Comparison of ENCODE assay signal across 20 cellular contexts in genomic region chr3:69032137-69032536, GRCh38. TPM values are rescaled to one million over a fixed set of nuclear protein-coding genes. Genes with fewer than 3 reads are reported as not detected.
A peak's percentile ranks its signal among the peaks of the same experiment; 100 is the strongest.
DNase-seq lines count a peak whose midpoint lies in the region; ATAC-seq, FAIRE-seq and TF ChIP-seq lines count a peak whose summit lies in the region.
"Had no signal": no experiment of that assay in that cellular context is flagged by ENCODE, and none has a peak within 500 bp of the region (broad histone marks: within the 10 kb centered on the region; RNA-seq: fewer than 3 reads in every experiment).

No MANE protein-coding gene starts in this region.

- BruUV-seq in endothelial cell of umbilical vein (replicated peaks; lab: Mats Ljungman, UMichigan) = no TSS peak

- H3K4me1 Mint-ChIP-seq in activated naive CD8-positive, alpha-beta T cell (ENCODE audit: low read depth) = peaks cover 8% of the 10 kb centered on the region
- peaks cover 16% of the 10 kb centered on the region for H3K4me1 Mint-ChIP-seq in activated naive CD8-positive, alpha-beta T cell treated with anti-CD3 and anti-CD28 coated beads, Interleukin-2, amount 50 U/mL, for 24 hours

- H3K36me3 ChIP-seq in endothelial cell of umbilical vein (ENCODE audit: control insufficient read depth in 2 of 2, extremely low read depth in 1 of 2, insufficient read depth in 2 of 2, low read length in 2 of 2) = peaks cover 7 to 29% of the 10 kb centered on the region in 2 experiments
- peaks cover 59% of the 10 kb centered on the region for H3K36me3 ChIP-seq in skeletal muscle satellite cell (ENCODE audit: insufficient read depth, low read length)

- H3K9ac ChIP-seq in endothelial cell of umbilical vein (replicated peaks; ENCODE audit: extremely low read depth, insufficient read depth, low read length) (peak overlapping the region; percentile 41), skeletal muscle satellite cell (ENCODE audit: low read depth, low read length) (peak overlapping the region; percentile 24)

- H3K4me2 ChIP-seq in endothelial cell of umbilical vein (ENCODE audit: insufficient read depth, low read length) (peak overlapping the region; percentile 59), skeletal muscle satellite cell (ENCODE audit: low read length) (peak overlapping the region; percentile 63)

- ATAC-seq in activated naive CD8-positive, alpha-beta T cell treated with anti-CD3 and anti-CD28 coated beads, Interleukin-2, amount 50 U/mL, for 24 hours = no peak
- ATAC-seq in left colon = no peak
- ATAC-seq: naive thymus-derived CD8-positive, alpha-beta T cell had no signal

- H3K9me1 ChIP-seq in endothelial cell of umbilical vein (replicated peaks; ENCODE audit: control insufficient read depth, extremely low read depth, insufficient read depth, low read length) = no peaks in the 10 kb centered on the region

- intact Hi-C loops in endothelial cell of umbilical vein (cut with micrococcal nuclease) (loop anchor here (2.0 kb wide), 1 partner anchor 51 kb away; no protein-coding TSS in a partner anchor), left colon (cut with DNase I, micrococcal nuclease) (no loop called here)

- H3K4me3 Mint-ChIP-seq in activated naive CD8-positive, alpha-beta T cell = no peak overlapping the region
- H3K4me3 Mint-ChIP-seq in activated naive CD8-positive, alpha-beta T cell treated with anti-CD3 and anti-CD28 coated beads, Interleukin-2, amount 50 U/mL, for 24 hours = no peak overlapping the region
- H3K4me3 Mint-ChIP-seq: CD8-positive, alpha-beta memory T cell; IgD-negative memory B cell; naive thymus-derived CD8-positive, alpha-beta T cell; T-helper 2 cell treated with Interferon-gamma antibody and Interleukin-4, amounts not matched to agents 5 μg/mL and 100 μg/mL, for 36 hours had no signal

- peaks cover 7% of the 10 kb centered on the region for H3K79me2 ChIP-seq in endothelial cell of umbilical vein (ENCODE audit: control insufficient read depth, insufficient read depth, low read length)

- DNase-seq in activated naive CD8-positive, alpha-beta T cell treated with anti-CD3 and anti-CD28 coated beads, Interleukin-2, amount 50 U/mL, for 24 hours = no peak
- DNase-seq in SK-N-DZ (ENCODE audit: low spot score) = peak; percentile 86
- DNase-seq in endothelial cell of umbilical vein (ENCODE audit: low read depth, low spot score) = peak; percentile 74
- no peak for DNase-seq in AML-193 (lab: John Stamatoyannopoulos, UW)
- no peak for DNase-seq in left colon
- no peak for DNase-seq in CD1c-positive myeloid dendritic cell (ENCODE audit: extremely low spot score)
- DNase-seq: CD8-positive, alpha-beta memory T cell; glutamatergic neuron; naive thymus-derived CD8-positive, alpha-beta T cell; NCI-H2029; NCI-H510A treated with DMSO at 0.1 percent for 48 hours; SJCRH30; small intestine; stimulated activated CD4-positive, alpha-beta T cell treated with anti-CD3 and anti-CD28 coated beads, Interleukin-4, amount 100 ng/mL, for 4 hours; stimulated activated CD8-positive, alpha-beta memory T cell treated with anti-CD3 and anti-CD28 coated beads, Interleukin-4, amount 100 ng/mL, for 48 hours had no signal

- peaks cover 26% of the 10 kb centered on the region for H3K36me3 Mint-ChIP-seq in activated naive CD8-positive, alpha-beta T cell
- peaks cover 61% of the 10 kb centered on the region for H3K36me3 Mint-ChIP-seq in activated naive CD8-positive, alpha-beta T cell treated with anti-CD3 and anti-CD28 coated beads, Interleukin-2, amount 50 U/mL, for 24 hours (ENCODE audit: low read depth)

- H2AFZ ChIP-seq in endothelial cell of umbilical vein (ENCODE audit: low read depth, low read length) = no peak overlapping the region

- H3K9me3 Mint-ChIP-seq in activated naive CD8-positive, alpha-beta T cell (ENCODE audit: low read depth) = no peaks in the 10 kb centered on the region
- no peaks in the 10 kb centered on the region for H3K9me3 Mint-ChIP-seq in activated naive CD8-positive, alpha-beta T cell treated with anti-CD3 and anti-CD28 coated beads, Interleukin-2, amount 50 U/mL, for 24 hours
- H3K9me3 Mint-ChIP-seq: CD8-positive, alpha-beta memory T cell; IgD-negative memory B cell; naive thymus-derived CD8-positive, alpha-beta T cell; T-helper 2 cell treated with Interferon-gamma antibody and Interleukin-4, amounts not matched to agents 5 μg/mL and 100 μg/mL, for 36 hours had no signal

- no peak for TF ChIP-seq POLR2A in endothelial cell of umbilical vein (IDR thresholded peaks at IDR 0.05; ENCODE audit: low read depth, low read length)

- H3K9me3 ChIP-seq in endothelial cell of umbilical vein (replicated peaks; ENCODE audit: control insufficient read depth, insufficient read depth, low read length) (no peaks in the 10 kb centered on the region), skeletal muscle satellite cell (replicated peaks; ENCODE audit: low read length) (no peaks in the 10 kb centered on the region)
- H3K9me3 ChIP-seq: SJCRH30, suprapubic skin had no signal

- H3K4me1 ChIP-seq in endothelial cell of umbilical vein (ENCODE audit: control insufficient read depth, extremely low read depth, insufficient read depth, low read length) (peaks cover 25% of the 10 kb centered on the region), skeletal muscle satellite cell (ENCODE audit: control insufficient read depth, insufficient read depth, low read length) (peaks cover 37% of the 10 kb centered on the region)
- H3K4me1 ChIP-seq: SJCRH30, suprapubic skin had no signal

- POLR2A ChIA-PET in endothelial cell of umbilical vein (lab: Charles Lee) = interaction anchor here (0.7 to 3.2 kb wide), 3 partner anchors 19 to 773 kb away, joined by 3 to 8 read pairs (median 5); partner anchors contain the start of gene EOGT

- H4K20me1 ChIP-seq in endothelial cell of umbilical vein (replicated peaks; ENCODE audit: control insufficient read depth, extremely low read depth, insufficient read depth, low read length) = no peaks in the 10 kb centered on the region

- dilution Hi-C loops in endothelial cell of umbilical vein (cut with MboI; ENCODE audit: extremely low pct_ligation_motif_present, low sequenced_read_pairs) = no loop called here

- H3K27me3 ChIP-seq in endothelial cell of umbilical vein (ENCODE audit: control insufficient read depth in 2 of 2, insufficient read depth in 2 of 2, low read length in 2 of 2) = no peaks in the 10 kb centered on the region
- H3K27me3 ChIP-seq in skeletal muscle satellite cell (ENCODE audit: control insufficient read depth, insufficient read depth, low read length) = no peaks in the 10 kb centered on the region
- H3K27me3 ChIP-seq: SJCRH30, suprapubic skin had no signal

- FAIRE-seq in endothelial cell of umbilical vein (lab: Jason Lieb, UNC) = no peak
- FAIRE-seq: small intestine had no signal

- CTCF ChIA-PET in endothelial cell of umbilical vein (lab: Charles Lee) = interaction anchor here (0.9 to 2.2 kb wide), 4 partner anchors 11 to 274 kb away, joined by 3 to 14 read pairs (median 6); partner anchors contain the start of gene EOGT

- H3K27me3 Mint-ChIP-seq in activated naive CD8-positive, alpha-beta T cell = no peaks in the 10 kb centered on the region
- no peaks in the 10 kb centered on the region for H3K27me3 Mint-ChIP-seq in activated naive CD8-positive, alpha-beta T cell treated with anti-CD3 and anti-CD28 coated beads, Interleukin-2, amount 50 U/mL, for 24 hours
- H3K27me3 Mint-ChIP-seq: CD8-positive, alpha-beta memory T cell; IgD-negative memory B cell; naive thymus-derived CD8-positive, alpha-beta T cell had no signal

- H3K27ac ChIP-seq in endothelial cell of umbilical vein (ENCODE audit: insufficient read depth, low read depth, low read length) = peak overlapping the region; percentile 96
- H3K27ac ChIP-seq: SJCRH30, suprapubic skin had no signal

- TF ChIP-seq CTCF in endothelial cell of umbilical vein (IDR thresholded peaks at IDR 0.05; ENCODE audit: extremely low read depth in 1 of 2, insufficient read depth in 1 of 2, low read depth in 1 of 2, low read length in 2 of 2) = no peak

- peak overlapping the region; percentile 10 for H3K27ac Mint-ChIP-seq in activated naive CD8-positive, alpha-beta T cell
- no peak overlapping the region for H3K27ac Mint-ChIP-seq in activated naive CD8-positive, alpha-beta T cell treated with anti-CD3 and anti-CD28 coated beads, Interleukin-2, amount 50 U/mL, for 24 hours

- no peak overlapping the region for H3K4me3 ChIP-seq in endothelial cell of umbilical vein (replicated peaks in 1 of 3; ENCODE audit: insufficient read depth in 1 of 3, low read depth in 1 of 3, low read length in 3 of 3)
- no peak overlapping the region for H3K4me3 ChIP-seq in skeletal muscle satellite cell (ENCODE audit: low read length)
- H3K4me3 ChIP-seq: SJCRH30, suprapubic skin had no signal

RNA-seq across cellular contexts. Expression of gene EOGT, which starts 18.7 kb away (rescaled TPM):
- 5.8 and 11.1 TPM in 2 replicates for polyA plus RNA-seq in SK-N-DZ (2014; cell fraction: cytosol; rRNA removed)
- 7.2 and 14.8 TPM in 2 replicates for polyA plus RNA-seq in SK-N-DZ (2014; cell fraction: nucleus; rRNA removed)
- total RNA-seq in endothelial cell of umbilical vein = 99.4 and 103 TPM in 2 replicates
- polyA plus RNA-seq in endothelial cell of umbilical vein = 31.4 and 35.6 TPM in 2 replicates
- 34.3 and 35.6 TPM in 2 replicates for polyA plus RNA-seq in endothelial cell of umbilical vein (2011; cell fraction: cytosol; rRNA removed)
- 65.5 and 78.1 TPM in 2 replicates for polyA plus RNA-seq in endothelial cell of umbilical vein (2011; cell fraction: nucleus; rRNA removed)
- 62.0 and 80.8 TPM in 2 replicates for polyA plus RNA-seq in endothelial cell of umbilical vein (2012)
- polyA minus RNA-seq in endothelial cell of umbilical vein = 98.8 and 103 TPM in 2 replicates
- 5.0 TPM for polyA minus RNA-seq in endothelial cell of umbilical vein (2011; cell fraction: cytosol; rRNA and poly(A)+ RNA removed)
- 163 and 168 TPM in 2 replicates for polyA minus RNA-seq in endothelial cell of umbilical vein (2011; cell fraction: nucleus; rRNA and poly(A)+ RNA removed)
- total RNA-seq in skeletal muscle satellite cell (2012; rRNA removed) = 21.3 and 22.5 TPM in 2 replicates
- total RNA-seq in left colon = 10 to 100 TPM; 14.2 to 18.6 TPM

RNA-seq across cellular contexts. Expression of gene TMF1, which starts 20.0 kb away (rescaled TPM):
- polyA plus RNA-seq in SK-N-DZ (2014; cell fraction: cytosol; rRNA removed) = 5.4 and 5.9 TPM in 2 replicates
- 6.0 and 6.9 TPM in 2 replicates for polyA plus RNA-seq in SK-N-DZ (2014; cell fraction: nucleus; rRNA removed)
- total RNA-seq in endothelial cell of umbilical vein (32.3 and 32.7 TPM in 2 replicates), left colon (10 to 100 TPM; 44.7 to 47.2 TPM)
- 2.5 and 3.7 TPM in 2 replicates for polyA plus RNA-seq in endothelial cell of umbilical vein
- 6.2 and 12.1 TPM in 2 replicates for polyA plus RNA-seq in endothelial cell of umbilical vein (2011; cell fraction: cytosol; rRNA removed)
- 14.6 and 15.1 TPM in 2 replicates for polyA plus RNA-seq in endothelial cell of umbilical vein (2011; cell fraction: nucleus; rRNA removed)
- polyA plus RNA-seq in endothelial cell of umbilical vein (2012) = 19.0 and 22.9 TPM in 2 replicates
- polyA minus RNA-seq in endothelial cell of umbilical vein = 30.1 and 43.0 TPM in 2 replicates
- 11.9 TPM for polyA minus RNA-seq in endothelial cell of umbilical vein (2011; cell fraction: cytosol; rRNA and poly(A)+ RNA removed)
- polyA minus RNA-seq in endothelial cell of umbilical vein (2011; cell fraction: nucleus; rRNA and poly(A)+ RNA removed) = 31.1 and 41.4 TPM in 2 replicates
- 28.8 and 32.2 TPM in 2 replicates for total RNA-seq in skeletal muscle satellite cell (2012; rRNA removed)

RNA-seq across cellular contexts. Expression of gene UBA3, which starts 48.0 kb away (rescaled TPM):
- 56.6 and 59.8 TPM in 2 replicates for polyA plus RNA-seq in SK-N-DZ (2014; cell fraction: cytosol; rRNA removed)
- 125 and 150 TPM in 2 replicates for polyA plus RNA-seq in SK-N-DZ (2014; cell fraction: nucleus; rRNA removed)
- total RNA-seq in endothelial cell of umbilical vein (81.6 and 84.6 TPM in 2 replicates), left colon (10 to 100 TPM; 46.7 to 47.6 TPM)
- polyA plus RNA-seq in endothelial cell of umbilical vein = 30.9 and 39.4 TPM in 2 replicates
- 52.4 and 54.6 TPM in 2 replicates for polyA plus RNA-seq in endothelial cell of umbilical vein (2011; cell fraction: cytosol; rRNA removed)
- 113 and 114 TPM in 2 replicates for polyA plus RNA-seq in endothelial cell of umbilical vein (2011; cell fraction: nucleus; rRNA removed)
- 40.4 and 79.9 TPM in 2 replicates for polyA plus RNA-seq in endothelial cell of umbilical vein (2012)
- 52.9 and 69.9 TPM in 2 replicates for polyA minus RNA-seq in endothelial cell of umbilical vein
- polyA minus RNA-seq in endothelial cell of umbilical vein (2011; cell fraction: cytosol; rRNA and poly(A)+ RNA removed) = 16.2 TPM
- polyA minus RNA-seq in endothelial cell of umbilical vein (2011; cell fraction: nucleus; rRNA and poly(A)+ RNA removed) = 44.4 and 49.2 TPM in 2 replicates
- 44.1 and 56.8 TPM in 2 replicates for total RNA-seq in skeletal muscle satellite cell (2012; rRNA removed)

RNA-seq across cellular contexts. Expression of gene ARL6IP5, which starts 52.6 kb away (rescaled TPM):
- polyA plus RNA-seq in SK-N-DZ (2014; cell fraction: cytosol; rRNA removed) = 17.7 and 18.9 TPM in 2 replicates
- polyA plus RNA-seq in SK-N-DZ (2014; cell fraction: nucleus; rRNA removed) = 12.4 and 17.5 TPM in 2 replicates
- 111 and 116 TPM in 2 replicates for total RNA-seq in endothelial cell of umbilical vein
- 96.9 and 129 TPM in 2 replicates for polyA plus RNA-seq in endothelial cell of umbilical vein
- polyA plus RNA-seq in endothelial cell of umbilical vein (2011; cell fraction: cytosol; rRNA removed) = 96.6 and 110 TPM in 2 replicates
- polyA plus RNA-seq in endothelial cell of umbilical vein (2011; cell fraction: nucleus; rRNA removed) = 37.5 and 46.6 TPM in 2 replicates
- polyA plus RNA-seq in endothelial cell of umbilical vein (2012) = 117 and 149 TPM in 2 replicates
- 181 and 225 TPM in 2 replicates for polyA minus RNA-seq in endothelial cell of umbilical vein
- polyA minus RNA-seq in endothelial cell of umbilical vein (2011; cell fraction: cytosol; rRNA and poly(A)+ RNA removed) = 26.9 TPM
- 22.4 and 29.2 TPM in 2 replicates for polyA minus RNA-seq in endothelial cell of umbilical vein (2011; cell fraction: nucleus; rRNA and poly(A)+ RNA removed)
- total RNA-seq in skeletal muscle satellite cell (2012; rRNA removed) = 69.2 and 73.0 TPM in 2 replicates
- total RNA-seq in left colon = 100 to 1,000 TPM; 118 to 143 TPM

Comparison
In these comparisons a context has a peak if more than half of its experiments do, and no peak if none do; other contexts are left out.
1. DNase-seq: peak in SK-N-DZ (single experiment) and endothelial cell of umbilical vein (single experiment); none in activated naive CD8-positive, alpha-beta T cell treated with anti-CD3 and anti-CD28 coated beads, Interleukin-2, amount 50 U/mL, for 24 hours (single experiment), AML-193 (0 of 2), left colon (0 of 2) and CD1c-positive myeloid dendritic cell (single experiment).